In genomic region chr4:148834804-148835598, GRCh38 we compare ENCODE assay signal across 9 cellular contexts.
DNase-seq lines count a peak whose midpoint lies in the region; ATAC-seq and TF ChIP-seq lines count a peak whose summit lies in the region.
"Had no signal": no experiment of that assay in that cellular context is flagged by ENCODE, and none has a peak within 500 bp of the region (broad histone marks: within the 10 kb centered on the region; RNA-seq: fewer than 3 reads in every experiment).

No MANE protein-coding gene starts in this region.

- DNase-seq in epithelial cell of esophagus (ENCODE audit: low read depth) (peak; percentile 78), pulmonary artery endothelial cell (ENCODE audit: low read depth, low spot score) (peak; percentile 56), UCSD-AML1 (lab: John Stamatoyannopoulos, UW; ENCODE audit: unreplicated experiment) (no peak), substantia nigra (lab: John Stamatoyannopoulos, UW) (no peak)
- DNase-seq: amniotic stem cell had no signal

- whole genome bisulfite sequencing in HUES64, result 65% methylated on average over 6 of the region's 6 CpGs

- no peaks in the 10 kb centered on the region for H3K9me3 ChIP-seq in HUES64 (ENCODE audit: insufficient read depth, low read depth, low read length)

- peaks cover 11% of the 10 kb centered on the region for H3K4me1 ChIP-seq in HUES64 (ENCODE audit: insufficient read depth, low read length)

- TF ChIP-seq CTCF in epithelial cell of esophagus (IDR thresholded peaks at IDR 0.05; ENCODE audit: insufficient read depth, low read depth, low read length, missing control alignments), result no peak

- H3K4me3 ChIP-seq in HUES64 (ENCODE audit: low read length) (no peak overlapping the region), epithelial cell of esophagus (ENCODE audit: low read length) (no peak overlapping the region)

- H3K27ac ChIP-seq in HUES64 (ENCODE audit: low read depth, low read length) (peak overlapping the region; percentile 20; the same call in 1 of the 2 replicates), substantia nigra (ENCODE audit: low read depth, low read length, poor library complexity, severe bottlenecking) (no peak overlapping the region)

- no peaks in the 10 kb centered on the region for H3K36me3 ChIP-seq in HUES64 (ENCODE audit: insufficient read depth, low read length)

- no peaks in the 10 kb centered on the region for H3K27me3 ChIP-seq in HUES64 (ENCODE audit: insufficient read depth, low read length)

- no peak overlapping the region for H3K9ac ChIP-seq in HUES64 (ENCODE audit: low read depth, low read length)

- ATAC-seq in GM18870 (IDR thresholded peaks at IDR 0.05; ENCODE audit: unreplicated experiment) (peak; percentile 71), GM21737 (IDR thresholded peaks at IDR 0.05; ENCODE audit: unreplicated experiment) (no peak), GM21423 (IDR thresholded peaks at IDR 0.05; ENCODE audit: unreplicated experiment) (no peak)

Comparison
In these comparisons a context has a peak if more than half of its experiments do, and no peak if none do; other contexts are left out.
1. DNase-seq: peak in epithelial cell of esophagus (single experiment) and pulmonary artery endothelial cell (single experiment); none in UCSD-AML1 (single experiment) and substantia nigra (0 of 49).